In genomic region chr5:91386120-91386519, GRCh38 we compare ENCODE assay signal across 22 cellular contexts. TPM values are rescaled to one million over a fixed set of nuclear protein-coding genes. Genes with fewer than 3 reads are reported as not detected.
DNase-seq lines count a peak whose midpoint lies in the region; ATAC-seq and TF ChIP-seq lines count a peak whose summit lies in the region.
"Had no signal": no experiment of that assay in that cellular context is flagged by ENCODE, and none has a peak within 500 bp of the region (broad histone marks: within the 10 kb centered on the region; RNA-seq: fewer than 3 reads in every experiment).

No MANE protein-coding gene starts in this region.

- H3K4me3 ChIP-seq in AG09309 (ENCODE audit: control insufficient read depth, low read depth, low read length): no peak overlapping the region
- H3K4me3 ChIP-seq: esophagus muscularis mucosa, smooth muscle cell, uterus had no signal

- H3K27ac ChIP-seq in VCaP: no peak overlapping the region
- H3K27ac ChIP-seq: esophagus muscularis mucosa, uterus had no signal

- TF ChIP-seq CTCF in AG09309 (IDR thresholded peaks at IDR 0.05; ENCODE audit: control insufficient read depth, insufficient read depth, low read depth, low read length, missing control alignments) (peak; percentile 28), VCaP (conservative IDR thresholded peaks at IDR 0.05) (0 out of 2 replicates have a peak, but pooled peaks have one; percentile 17)

- DNase-seq in AG09309 (ENCODE audit: low read depth): no peak
- DNase-seq in HT1080 (ENCODE audit: low read depth): peak; percentile 14
- peak; percentile 8 for DNase-seq in kidney tubule cell (ENCODE audit: low spot score)
- no peak for DNase-seq in activated gamma-delta T cell (lab: John Stamatoyannopoulos, UW)
- no peak for DNase-seq in HuH-7.5 (ENCODE audit: low spot score)
- no peak for DNase-seq in NCI-H510A treated with DMSO at 0.1 percent for 48 hours (lab: John Stamatoyannopoulos, UW)
- DNase-seq: activated CD4-positive, alpha-beta memory T cell treated with anti-CD3 and anti-CD28 coated beads for 36 hours; activated naive CD8-positive, alpha-beta T cell treated with anti-CD3 and anti-CD28 coated beads for 36 hours; activated T-cell treated with anti-CD3 and anti-CD28 coated beads, Interleukin-2, amount 50 U/mL, for 48 hours; glutamatergic neuron; HCEC 1CT; Karpas-422; NCI-H1092; NCI-H2081 treated with DMSO at 0.1 percent for 48 hours; NCI-H774; stimulated activated CD4-positive, alpha-beta T cell treated with anti-CD3 and anti-CD28 coated beads, Interleukin-4, amount 100 ng/mL, for 4 hours; T-helper 1 cell; uterus had no signal

- ATAC-seq in HG02885 (IDR thresholded peaks at IDR 0.05; ENCODE audit: poor library complexity, unreplicated experiment): no peak

RNA-seq across cellular contexts. Expression of gene ARRDC3, which starts 3.0 kb away (rescaled TPM):
- 12.7 and 14.1 TPM in 2 replicates for total RNA-seq in HT1080 (2014; rRNA removed; shearing (Covaris generic))
- 9.9 and 12.6 TPM in 2 replicates for polyA plus RNA-seq in HT1080 (2015; cell fraction: cytosol; rRNA removed)
- 34.4 and 43.8 TPM in 2 replicates for polyA plus RNA-seq in HT1080 (2015; cell fraction: nucleus; rRNA removed)

Comparison
In these comparisons a context has a peak if more than half of its experiments do, and no peak if none do; other contexts are left out.
1. DNase-seq: peak in HT1080 (single experiment) and kidney tubule cell (single experiment); none in AG09309 (single experiment), activated gamma-delta T cell (single experiment), HuH-7.5 (single experiment) and NCI-H510A treated with DMSO at 0.1 percent for 48 hours (single experiment).